ENCODE assay signal across 1 cellular context in the genomic region with DNA sequence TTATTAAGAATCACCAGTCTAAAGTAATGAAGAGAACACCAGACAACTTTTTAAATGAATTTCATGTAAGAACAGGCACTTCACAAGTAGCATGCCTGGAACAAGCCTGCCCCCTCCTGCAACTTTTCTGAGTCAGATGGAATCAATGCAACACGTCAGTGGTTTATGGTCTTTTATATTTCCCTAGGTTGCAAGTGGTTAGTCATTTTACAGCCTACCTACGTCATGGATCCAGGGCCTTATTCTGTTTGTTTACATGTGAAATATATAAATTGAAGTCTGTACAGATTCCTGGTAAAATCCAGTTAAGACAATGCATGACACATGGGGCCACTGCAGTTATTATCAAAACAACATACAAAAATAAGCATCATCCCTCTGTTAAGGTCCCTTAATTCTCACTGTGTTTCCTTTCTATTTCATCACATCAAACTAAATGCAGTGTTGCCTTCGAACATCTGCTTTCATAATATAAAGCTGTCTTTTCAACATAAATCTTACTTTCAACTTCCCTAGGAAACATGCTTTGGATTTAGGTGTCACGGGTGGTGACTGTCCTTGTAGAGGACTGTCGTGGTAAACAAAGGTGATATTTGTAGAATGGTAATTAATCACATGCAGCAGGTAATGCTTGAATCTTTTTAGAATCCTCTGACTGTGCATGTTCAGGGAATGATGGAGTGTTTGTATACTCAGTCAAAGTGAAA.
TF ChIP-seq lines count a peak whose summit lies in the region.

No MANE protein-coding gene starts in this region.

TF ChIP-seq in HEK293T, 16 proteins besides CTCF, POLR2A, EP300 and RAD21 (continued from another document):
- TF ChIP-seq SUZ12 (IDR thresholded peaks at IDR 0.05) (no peak), HDGF (IDR thresholded peaks at IDR 0.05; ENCODE audit: borderline replicate concordance) (no peak), ZNF384 (IDR thresholded peaks at IDR 0.05) (no peak), CTBP1 (IDR thresholded peaks at IDR 0.05; ENCODE audit: borderline replicate concordance) (no peak)
